ENCODE assay signal across 10 cellular contexts in genomic region chr1:3471356-3472087, GRCh38. TPM values are rescaled to one million over a fixed set of nuclear protein-coding genes. Genes with fewer than 3 reads are reported as not detected.
DNase-seq lines count a peak whose midpoint lies in the region; ATAC-seq and TF ChIP-seq lines count a peak whose summit lies in the region.
"Had no signal": no experiment of that assay in that cellular context is flagged by ENCODE, and none has a peak within 500 bp of the region (broad histone marks: within the 10 kb centered on the region; RNA-seq: fewer than 3 reads in every experiment).

No MANE protein-coding gene starts in this region.

- peaks cover 0 to 7% of the 10 kb centered on the region in 2 experiments; a peak in 2 of 4 replicates for H3K4me1 ChIP-seq in SK-N-SH (ENCODE audit: control insufficient read depth in 1 of 2, insufficient read depth in 2 of 2, low read depth in 1 of 2, low read length in 1 of 2)

- H3K27me3 ChIP-seq in SK-N-SH (ENCODE audit: insufficient read depth), result no peaks in the 10 kb centered on the region
- H3K27me3 ChIP-seq: ovary had no signal

- H3K27ac Mint-ChIP-seq in glutamatergic neuron (ENCODE audit: unreplicated experiment), result no peak overlapping the region
- H3K27ac Mint-ChIP-seq in progenitor cell of endocrine pancreas, result no peak overlapping the region
- H3K27ac Mint-ChIP-seq: activated T-helper 1 cell treated with anti-CD3 and anti-CD28 coated beads, Interleukin-12 subunit alpha, Interleukin-12 subunit beta, Interleukin-2, Interleukin-4 antibody, amounts not matched to agents 30 ng/mL and 10 ng/mL and 1 ng/mL, durations not matched to agents 14 hours and 24 hours and 36 hours had no signal

- TF ChIP-seq CTCF in SK-N-SH (IDR thresholded peaks at IDR 0.05), result peak; percentile 28
- TF ChIP-seq CTCF in glutamatergic neuron (IDR thresholded peaks at IDR 0.05; ENCODE audit: partially characterized antibody, unreplicated experiment), result no peak
- TF ChIP-seq CTCF in progenitor cell of endocrine pancreas (IDR thresholded peaks at IDR 0.05; ENCODE audit: unreplicated experiment), result peak; percentile 50

- peaks cover 7% of the 10 kb centered on the region for H3K27me3 Mint-ChIP-seq in glutamatergic neuron (ENCODE audit: unreplicated experiment)
- H3K27me3 Mint-ChIP-seq in progenitor cell of endocrine pancreas, result no peaks in the 10 kb centered on the region

- H3K27ac ChIP-seq in SK-N-SH (ENCODE audit: low read depth in 2 of 2, low read length in 1 of 2), result no peak overlapping the region
- H3K27ac ChIP-seq: ovary had no signal

- no peak overlapping the region for H3K4me2 ChIP-seq in SK-N-SH

- CTCF ChIA-PET in SK-N-SH (lab: Yijun Ruan, JAX), result interaction anchor here (0.9 to 4.1 kb wide), 17 partner anchors 9 to 152 kb away, joined by 3 to 99 read pairs (median 5); partner anchors contain the start of genes ARHGEF16 and MEGF6

- H3K4me3 ChIP-seq in SK-N-SH (ENCODE audit: low read depth in 2 of 2, low read length in 1 of 2), result no peak overlapping the region
- H3K4me3 ChIP-seq: ovary had no signal

- H3K79me2 ChIP-seq in SK-N-SH (ENCODE audit: insufficient read depth), result no peaks in the 10 kb centered on the region

- no peaks in the 10 kb centered on the region for H3K36me3 ChIP-seq in SK-N-SH (replicated peaks in 1 of 2; ENCODE audit: control insufficient read depth in 1 of 2, insufficient read depth in 2 of 2, low read length in 1 of 2)
- H3K36me3 ChIP-seq: ovary had no signal

- no peak overlapping the region for H3K9ac ChIP-seq in SK-N-SH

- 54% methylated on average over 12 of the region's 25 CpGs for WGBS in SK-N-SH (ENCODE audit: low lambda C conversion rate)

- H3K4me1 Mint-ChIP-seq in glutamatergic neuron (ENCODE audit: low read depth, unreplicated experiment) (peaks cover 9% of the 10 kb centered on the region), progenitor cell of endocrine pancreas (ENCODE audit: low read depth) (peaks cover 8% of the 10 kb centered on the region)

- H3F3A ChIP-seq in SK-N-SH (replicated peaks; ENCODE audit: insufficient read depth), result no peaks in the 10 kb centered on the region

- TF ChIP-seq EP300 in SK-N-SH (IDR thresholded peaks at IDR 0.05; ENCODE audit: borderline replicate concordance in 1 of 2, low read depth in 1 of 2, low read length in 1 of 2), result no peak

- no peak overlapping the region for H2AFZ ChIP-seq in SK-N-SH (ENCODE audit: low read depth)

- H3K9me2 ChIP-seq in SK-N-SH, result no peaks in the 10 kb centered on the region

- peak; percentile 45 for TF ChIP-seq RAD21 in SK-N-SH (IDR thresholded peaks at IDR 0.05; ENCODE audit: low read length)

- H3K36me3 Mint-ChIP-seq in glutamatergic neuron (ENCODE audit: unreplicated experiment), result no peaks in the 10 kb centered on the region
- H3K36me3 Mint-ChIP-seq in progenitor cell of endocrine pancreas (ENCODE audit: insufficient read depth), result peaks cover 4% of the 10 kb centered on the region

- no peaks in the 10 kb centered on the region for H4K20me1 ChIP-seq in SK-N-SH (ENCODE audit: insufficient read depth)

- H3K9me3 ChIP-seq in SK-N-SH, result no peaks in the 10 kb centered on the region
- H3K9me3 ChIP-seq: ovary had no signal

- POLR2A ChIA-PET in SK-N-SH (lab: Yijun Ruan, JAX), result no interaction called here

- H3K9me3 Mint-ChIP-seq in glutamatergic neuron (ENCODE audit: unreplicated experiment), result no peaks in the 10 kb centered on the region
- H3K9me3 Mint-ChIP-seq in progenitor cell of endocrine pancreas (ENCODE audit: low read depth), result no peaks in the 10 kb centered on the region
- H3K9me3 Mint-ChIP-seq: activated T-helper 1 cell treated with anti-CD3 and anti-CD28 coated beads, Interleukin-12 subunit alpha, Interleukin-12 subunit beta, Interleukin-2, Interleukin-4 antibody, amounts not matched to agents 30 ng/mL and 10 ng/mL and 1 ng/mL, durations not matched to agents 14 hours and 24 hours and 36 hours had no signal

- DNase-seq in ELF-1 (ENCODE audit: low read depth, low spot score) (peak; percentile 96), SK-N-SH (peak; percentile 73), glutamatergic neuron (peak; percentile 71), progenitor cell of endocrine pancreas (ENCODE audit: low spot score, unreplicated experiment) (no peak), MV-4-11 (lab: John Stamatoyannopoulos, UW) (no peak), T-helper 1 cell (no peak)

- ATAC-seq in HG03565 (IDR thresholded peaks at IDR 0.05; ENCODE audit: unreplicated experiment) (no peak), GM19324 (IDR thresholded peaks at IDR 0.05; ENCODE audit: low FRiP score, unreplicated experiment) (no peak)

- no peak overlapping the region for H3K4me3 Mint-ChIP-seq in glutamatergic neuron (ENCODE audit: unreplicated experiment)
- no peak overlapping the region for H3K4me3 Mint-ChIP-seq in progenitor cell of endocrine pancreas (ENCODE audit: low read depth)
- H3K4me3 Mint-ChIP-seq: activated T-helper 1 cell treated with anti-CD3 and anti-CD28 coated beads, Interleukin-12 subunit alpha, Interleukin-12 subunit beta, Interleukin-2, Interleukin-4 antibody, amounts not matched to agents 30 ng/mL and 10 ng/mL and 1 ng/mL, durations not matched to agents 14 hours and 24 hours and 36 hours had no signal

TF ChIP-seq in SK-N-SH, 30 proteins besides CTCF, POLR2A, EP300 and RAD21:
- no peak for TF ChIP-seq RFX5 (IDR thresholded peaks at IDR 0.05; ENCODE audit: low read length)
- TF ChIP-seq GATA2 (CRISPR knock-in tag; IDR thresholded peaks at IDR 0.05), result no peak
- TF ChIP-seq SMC3 (IDR thresholded peaks at IDR 0.05; ENCODE audit: low read depth, low read length), result peak; percentile 43; the same call in 1 of the 2 replicates
- no peak for TF ChIP-seq NFIC (IDR thresholded peaks at IDR 0.05; ENCODE audit: borderline replicate concordance)
- no peak for TF ChIP-seq REST (IDR thresholded peaks at IDR 0.05; ENCODE audit: low read depth, low read length)
- TF ChIP-seq TAF1 (IDR thresholded peaks at IDR 0.05; ENCODE audit: borderline replicate concordance, low read depth, low read length), result no peak
- no peak for TF ChIP-seq RCOR1 (IDR thresholded peaks at IDR 0.05; ENCODE audit: low read length)
- no peak for TF ChIP-seq IRF3 (IDR thresholded peaks at IDR 0.05; ENCODE audit: low read depth, low read length)
- TF ChIP-seq NRF1 (IDR thresholded peaks at IDR 0.05; ENCODE audit: low read depth, low read length), result no peak

RNA-seq across cellular contexts. Expression of gene ARHGEF16, which starts 17.1 kb away (rescaled TPM):
- polyA plus RNA-seq in SK-N-SH (2012; rRNA removed), result 0.10 and 0.18 TPM in 2 replicates
- 0.09 and 0.12 TPM in 2 replicates for polyA plus RNA-seq in SK-N-SH (2012; cell fraction: cytosol; rRNA removed)
- polyA plus RNA-seq in SK-N-SH (2012; cell fraction: nucleus; rRNA removed), result 0.68 and 0.83 TPM in 2 replicates
- total RNA-seq in glutamatergic neuron (ENCODE audit: unreplicated experiment), result 0.34 TPM
- 60.5 and 63.6 TPM in 2 replicates for total RNA-seq in progenitor cell of endocrine pancreas
- total RNA-seq: activated T-helper 1 cell treated with anti-CD3 and anti-CD28 coated beads, Interleukin-12 subunit alpha, Interleukin-12 subunit beta, Interleukin-2, Interleukin-4 antibody, amounts not matched to agents 30 ng/mL and 10 ng/mL and 1 ng/mL, durations not matched to agents 14 hours and 24 hours and 36 hours had no signal

Comparison
In these comparisons a context has a peak if more than half of its experiments do, and no peak if none do; other contexts are left out.
1. DNase-seq: peak in ELF-1 (single experiment), SK-N-SH (single experiment) and glutamatergic neuron (single experiment); none in progenitor cell of endocrine pancreas (single experiment), MV-4-11 (single experiment) and T-helper 1 cell (0 of 5).
2. RNA of gene ARHGEF16, which starts 17.1 kb away (total RNA-seq): 60.5 to 63.6 TPM in progenitor cell of endocrine pancreas; 0.34 TPM in glutamatergic neuron (single experiment); every median in the first group is over 10 times any median in the second.